ENCODE assay signal across 1 cellular context in the genomic region with DNA sequence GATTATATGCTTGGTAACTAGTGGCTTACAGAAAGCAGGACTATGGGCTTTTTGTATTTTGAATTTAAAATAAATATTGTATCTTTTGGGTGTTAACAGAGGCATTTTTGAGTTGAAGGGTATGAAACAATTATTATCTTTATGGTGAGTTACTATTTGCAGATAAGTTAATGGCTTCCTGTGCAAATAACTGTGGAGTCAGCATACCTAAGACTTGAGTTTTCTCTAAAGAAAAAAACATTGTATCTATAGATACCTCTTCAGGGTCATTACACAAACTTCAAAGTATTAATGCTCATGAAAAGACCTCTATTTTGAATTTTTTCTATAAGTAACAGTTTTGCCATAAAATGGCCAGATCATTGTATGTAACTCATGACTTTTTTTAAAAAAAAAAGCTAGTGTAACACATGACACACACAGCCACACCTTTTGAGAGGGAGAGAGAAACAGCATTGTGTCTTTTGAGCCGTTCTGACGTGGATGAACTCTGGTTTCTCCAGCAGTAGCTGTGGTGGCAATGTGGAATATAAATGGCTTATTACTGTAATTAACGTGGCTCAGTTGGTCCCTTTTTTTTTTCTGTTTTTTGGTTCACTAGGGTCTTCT.
TF ChIP-seq lines count a peak whose summit lies in the region.

No MANE protein-coding gene starts in this region.

TF ChIP-seq in HEK293, 187 proteins besides CTCF, POLR2A, EP300 and RAD21 (continued from another document):
- TF ChIP-seq, protein P1, sequence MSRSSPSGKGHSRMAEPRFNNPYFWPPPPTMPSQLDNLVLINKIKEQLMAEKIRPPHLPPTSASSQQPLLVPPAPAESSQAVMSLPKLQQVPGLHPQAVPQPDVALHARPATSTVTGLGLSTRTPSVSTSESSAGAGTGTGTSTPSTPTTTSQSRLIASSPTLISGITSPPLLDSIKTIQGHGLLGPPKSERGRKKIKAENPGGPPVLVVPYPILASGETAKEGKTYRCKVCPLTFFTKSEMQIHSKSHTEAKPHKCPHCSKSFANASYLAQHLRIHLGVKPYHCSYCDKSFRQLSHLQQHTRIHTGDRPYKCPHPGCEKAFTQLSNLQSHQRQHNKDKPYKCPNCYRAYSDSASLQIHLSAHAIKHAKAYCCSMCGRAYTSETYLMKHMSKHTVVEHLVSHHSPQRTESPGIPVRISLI (tag by site-specific recombination; IDR thresholded peaks at IDR 0.05) = peak; percentile 86
- TF ChIP-seq ZNF324 (tag by site-specific recombination; IDR thresholded peaks at IDR 0.05) = no peak
- no peak for TF ChIP-seq ZNF2 (tag by site-specific recombination; IDR thresholded peaks at IDR 0.05)
- TF ChIP-seq, protein P2, sequence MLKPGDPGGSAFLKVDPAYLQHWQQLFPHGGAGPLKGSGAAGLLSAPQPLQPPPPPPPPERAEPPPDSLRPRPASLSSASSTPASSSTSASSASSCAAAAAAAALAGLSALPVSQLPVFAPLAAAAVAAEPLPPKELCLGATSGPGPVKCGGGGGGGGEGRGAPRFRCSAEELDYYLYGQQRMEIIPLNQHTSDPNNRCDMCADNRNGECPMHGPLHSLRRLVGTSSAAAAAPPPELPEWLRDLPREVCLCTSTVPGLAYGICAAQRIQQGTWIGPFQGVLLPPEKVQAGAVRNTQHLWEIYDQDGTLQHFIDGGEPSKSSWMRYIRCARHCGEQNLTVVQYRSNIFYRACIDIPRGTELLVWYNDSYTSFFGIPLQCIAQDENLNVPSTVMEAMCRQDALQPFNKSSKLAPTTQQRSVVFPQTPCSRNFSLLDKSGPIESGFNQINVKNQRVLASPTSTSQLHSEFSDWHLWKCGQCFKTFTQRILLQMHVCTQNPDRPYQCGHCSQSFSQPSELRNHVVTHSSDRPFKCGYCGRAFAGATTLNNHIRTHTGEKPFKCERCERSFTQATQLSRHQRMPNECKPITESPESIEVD (tag by site-specific recombination; IDR thresholded peaks at IDR 0.05) = peak; percentile 40; the same call in 1 of the 2 replicates
- TF ChIP-seq TCF7L2 (IDR thresholded peaks at IDR 0.05; ENCODE audit: borderline replicate concordance, low read depth, low read length) = 0 out of 2 replicates have a peak, but pooled peaks have one; percentile 18
- TF ChIP-seq ZNF335 (tag by site-specific recombination; conservative IDR thresholded peaks at IDR 0.05) = peak; percentile 21
- peak; percentile 65; the same call in 1 of the 2 replicates for TF ChIP-seq TRIM28 (IDR thresholded peaks at IDR 0.05; ENCODE audit: borderline replicate concordance, low read length)
- no peak for TF ChIP-seq ZFP69B (tag by site-specific recombination; IDR thresholded peaks at IDR 0.05)
- 0 out of 2 replicates have a peak, but pooled peaks have one; percentile 9 for TF ChIP-seq SP7 (tag by site-specific recombination; IDR thresholded peaks at IDR 0.05)
- TF ChIP-seq ZNF660 (tag by site-specific recombination; IDR thresholded peaks at IDR 0.05) = 0 out of 2 replicates have a peak, but pooled peaks have one; percentile 10
- TF ChIP-seq KLF10 (tag by site-specific recombination; IDR thresholded peaks at IDR 0.05) = 0 out of 2 replicates have a peak, but pooled peaks have one; percentile 19
- peak; percentile 23 for TF ChIP-seq ZNF510 (tag by site-specific recombination; IDR thresholded peaks at IDR 0.05; ENCODE audit: insufficient replicate concordance)
- TF ChIP-seq HOXC10 (CRISPR knock-in tag; IDR thresholded peaks at IDR 0.05) = no peak
- TF ChIP-seq, protein P3, sequence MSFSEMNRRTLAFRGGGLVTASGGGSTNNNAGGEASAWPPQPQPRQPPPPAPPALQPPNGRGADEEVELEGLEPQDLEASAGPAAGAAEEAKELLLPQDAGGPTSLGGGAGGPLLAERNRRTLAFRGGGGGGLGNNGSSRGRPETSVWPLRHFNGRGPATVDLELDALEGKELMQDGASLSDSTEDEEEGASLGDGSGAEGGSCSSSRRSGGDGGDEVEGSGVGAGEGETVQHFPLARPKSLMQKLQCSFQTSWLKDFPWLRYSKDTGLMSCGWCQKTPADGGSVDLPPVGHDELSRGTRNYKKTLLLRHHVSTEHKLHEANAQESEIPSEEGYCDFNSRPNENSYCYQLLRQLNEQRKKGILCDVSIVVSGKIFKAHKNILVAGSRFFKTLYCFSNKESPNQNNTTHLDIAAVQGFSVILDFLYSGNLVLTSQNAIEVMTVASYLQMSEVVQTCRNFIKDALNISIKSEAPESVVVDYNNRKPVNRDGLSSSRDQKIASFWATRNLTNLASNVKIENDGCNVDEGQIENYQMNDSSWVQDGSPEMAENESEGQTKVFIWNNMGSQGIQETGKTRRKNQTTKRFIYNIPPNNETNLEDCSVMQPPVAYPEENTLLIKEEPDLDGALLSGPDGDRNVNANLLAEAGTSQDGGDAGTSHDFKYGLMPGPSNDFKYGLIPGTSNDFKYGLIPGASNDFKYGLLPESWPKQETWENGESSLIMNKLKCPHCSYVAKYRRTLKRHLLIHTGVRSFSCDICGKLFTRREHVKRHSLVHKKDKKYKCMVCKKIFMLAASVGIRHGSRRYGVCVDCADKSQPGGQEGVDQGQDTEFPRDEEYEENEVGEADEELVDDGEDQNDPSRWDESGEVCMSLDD (tag by site-specific recombination; IDR thresholded peaks at IDR 0.05) = no peak
